Comparison of ENCODE assay signal across 21 cellular contexts in the genomic region with DNA sequence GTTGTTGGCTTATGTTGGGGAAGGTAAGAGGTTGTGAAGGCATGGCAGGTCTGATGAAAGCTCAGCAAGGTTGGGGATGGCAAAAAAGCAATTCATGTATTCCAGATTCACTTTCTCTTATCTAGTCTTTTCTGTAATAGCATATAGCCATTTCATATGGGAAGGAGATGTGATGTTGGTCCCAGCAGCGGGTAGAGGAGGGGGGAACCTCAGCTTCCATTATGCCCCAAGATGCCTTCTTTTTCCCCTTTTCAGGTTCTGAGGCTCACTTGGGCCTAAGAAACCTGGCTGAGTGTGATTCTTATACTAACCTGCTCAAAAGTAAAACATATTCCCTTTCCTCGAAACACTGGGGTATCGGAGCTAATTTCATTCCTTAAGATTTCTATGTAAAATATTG.
DNase-seq lines count a peak whose midpoint lies in the region; FAIRE-seq and TF ChIP-seq lines count a peak whose summit lies in the region.
"Had no signal": no experiment of that assay in that cellular context is flagged by ENCODE, and none has a peak within 500 bp of the region (broad histone marks: within the 10 kb centered on the region; RNA-seq: fewer than 3 reads in every experiment).

No MANE protein-coding gene starts in this region.

- H3K9me3 Mint-ChIP-seq in osteocyte (ENCODE audit: unreplicated experiment): no peaks in the 10 kb centered on the region

- TF ChIP-seq CTCF in astrocyte of the cerebellum (IDR thresholded peaks at IDR 0.05; ENCODE audit: low read depth, low read length, missing control alignments) (no peak), dorsolateral prefrontal cortex (IDR thresholded peaks at IDR 0.05 in 54 of 56, conservative IDR thresholded peaks at IDR 0.05 in 2 of 56; ENCODE audit: low read depth in 1 of 56, partially characterized antibody in 56 of 56) (no peak), PC-9 (conservative IDR thresholded peaks at IDR 0.05) (no peak), osteocyte (IDR thresholded peaks at IDR 0.05) (no peak)

- peak; percentile 41 for DNase-seq in M059J (ENCODE audit: low read depth)
- no peak for DNase-seq in astrocyte of the cerebellum (ENCODE audit: low read depth)
- DNase-seq in dorsolateral prefrontal cortex: no peak
- DNase-seq in substantia nigra (lab: John Stamatoyannopoulos, UW): peak in 1 of 49 donors; percentile 9
- DNase-seq in PC-9: no peak
- no peak for DNase-seq in osteocyte (ENCODE audit: extremely low spot score, unreplicated experiment)
- DNase-seq in urothelium cell line (ENCODE audit: low spot score): no peak
- DNase-seq: CD4-positive, CD25-positive, alpha-beta regulatory T cell; DMS79; KG1; NCI-H1105; NCI-H146; NCI-H2029; NCI-H2171; NCI-H345; NCI-H524; NCI-H82; OCI-M1 had no signal

- no peak for FAIRE-seq in urothelium cell line (lab: Jason Lieb, UNC)
- FAIRE-seq: A549, H54 had no signal

- no peaks in the 10 kb centered on the region for H3K36me3 ChIP-seq in PC-9 (ENCODE audit: low read depth)
- H3K36me3 ChIP-seq: SJSA1 had no signal

- H3K4me1 Mint-ChIP-seq in osteocyte (ENCODE audit: unreplicated experiment): peaks cover 15% of the 10 kb centered on the region

- no peaks in the 10 kb centered on the region for H3K79me2 ChIP-seq in PC-9 (ENCODE audit: low read depth)

- peak overlapping the region; percentile 76 to 100 (median 99) for H3K27ac ChIP-seq in dorsolateral prefrontal cortex
- peak overlapping the region; percentile 54 for H3K27ac ChIP-seq in substantia nigra (ENCODE audit: low read depth, low read length, poor library complexity, severe bottlenecking)
- no peak overlapping the region for H3K27ac ChIP-seq in PC-9
- H3K27ac ChIP-seq: A549, SJSA1 had no signal

- no TSS peak for BruUV-seq in PC-9 (replicated peaks; lab: Mats Ljungman, UMichigan)

- H4K20me1 ChIP-seq in PC-9 (ENCODE audit: insufficient read depth): no peaks in the 10 kb centered on the region

- peaks cover 91% of the 10 kb centered on the region for H3K27me3 Mint-ChIP-seq in osteocyte (ENCODE audit: unreplicated experiment)

- H3F3A ChIP-seq in PC-9 (ENCODE audit: insufficient read depth, low read depth): no peaks in the 10 kb centered on the region; the same call in 1 of the 2 replicates

- in situ Hi-C loops in astrocyte of the cerebellum (cut with HindIII; ENCODE audit: low sequenced_read_pairs): loop anchor here (5.0 to 25.0 kb wide), 3 partner anchors 539 to 1269 kb away; a partner anchor contains a TSS

- no peaks in the 10 kb centered on the region for H3K9me3 ChIP-seq in PC-9 (ENCODE audit: insufficient read depth, low read depth)
- H3K9me3 ChIP-seq: A549, SJSA1 had no signal

- H3K4me3 ChIP-seq in astrocyte of the cerebellum (ENCODE audit: low read depth, low read length) (peak overlapping the region; percentile 68), dorsolateral prefrontal cortex (peak overlapping the region in 58 of 59 donors; percentile 55 to 93 (median 80)), PC-9 (no peak overlapping the region)
- H3K4me3 ChIP-seq: A549, SJSA1 had no signal

- POLR2A ChIA-PET in PC-9 (lab: Charles Lee; ENCODE audit: unreplicated experiment): interaction anchor here (0.6 kb wide), 1 partner anchor 571 kb away, joined by 4 read pairs; no protein-coding TSS in a partner anchor

- peaks cover 0 to 22% (median 0%) of the 10 kb centered on the region in 45 donors for H3K27me3 ChIP-seq in dorsolateral prefrontal cortex
- H3K27me3 ChIP-seq in PC-9 (ENCODE audit: insufficient read depth, low read depth): no peaks in the 10 kb centered on the region
- H3K27me3 ChIP-seq: SJSA1 had no signal

- peaks cover 9% of the 10 kb centered on the region for H3K4me1 ChIP-seq in PC-9 (replicated peaks; ENCODE audit: insufficient read depth)
- H3K4me1 ChIP-seq: SJSA1 had no signal

- no peak overlapping the region for H3K4me3 Mint-ChIP-seq in osteocyte (ENCODE audit: unreplicated experiment)

- no peak overlapping the region for H2AFZ ChIP-seq in PC-9

- H3K9me2 ChIP-seq in PC-9 (ENCODE audit: insufficient read depth): no peaks in the 10 kb centered on the region

- no peaks in the 10 kb centered on the region for H3K36me3 Mint-ChIP-seq in osteocyte (ENCODE audit: unreplicated experiment)
- H3K36me3 Mint-ChIP-seq: CD4-positive, CD25-positive, alpha-beta regulatory T cell had no signal

- no peak overlapping the region for H3K4me2 ChIP-seq in PC-9

- intact Hi-C loops in dorsolateral prefrontal cortex (cut with DNase I) (loop anchor here (2.0 to 10.0 kb wide), 5 partner anchors 489 to 1267 kb away; a partner anchor contains a TSS), PC-9 (cut with micrococcal nuclease; ENCODE audit: unreplicated experiment) (loop anchor here (2.0 kb wide), 1 partner anchor 901 kb away; no protein-coding TSS in a partner anchor)

- CTCF ChIA-PET in PC-9 (lab: Charles Lee): interaction anchor here (1.6 kb wide), 1 partner anchor 10 kb away, joined by 5 read pairs; no protein-coding TSS in a partner anchor

- H3K27ac Mint-ChIP-seq in osteocyte (ENCODE audit: unreplicated experiment): no peak overlapping the region
